Comparison of ENCODE assay signal across 8 cellular contexts in the genomic region with DNA sequence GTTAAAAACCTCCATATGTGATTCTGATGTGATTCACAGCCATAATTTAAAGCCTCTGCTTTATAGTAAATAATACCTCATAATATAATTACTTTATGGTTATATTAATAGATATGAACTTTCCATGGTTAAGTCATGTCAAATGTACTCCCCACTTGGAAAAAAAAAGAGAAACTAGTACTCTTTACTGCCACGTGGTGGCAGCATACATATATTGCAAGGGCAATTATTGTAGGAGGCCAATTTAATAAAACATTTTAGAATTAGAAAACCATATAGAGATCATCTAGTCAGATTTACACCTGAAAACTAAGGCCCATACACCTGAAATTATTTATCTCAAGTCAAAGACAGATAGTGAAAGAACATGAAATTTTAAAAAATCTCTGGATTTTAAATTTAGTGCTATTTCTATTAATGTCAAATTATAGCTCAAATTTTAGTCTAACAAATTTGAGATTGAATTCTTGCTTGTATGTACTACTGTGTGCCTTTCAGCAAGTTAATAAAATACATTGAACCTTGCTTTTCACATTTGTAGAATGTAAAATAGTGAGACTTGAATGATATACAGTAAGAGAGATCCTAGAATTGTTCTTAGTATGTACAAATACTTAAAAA.
DNase-seq lines count a peak whose midpoint lies in the region; ATAC-seq and TF ChIP-seq lines count a peak whose summit lies in the region.

No MANE protein-coding gene starts in this region.

- H3K4me3 Mint-ChIP-seq in activated T-cell treated with anti-CD3 and anti-CD28 coated beads, Interleukin-2, amount 50 U/mL, for 72 hours = no peak overlapping the region
- H3K4me3 Mint-ChIP-seq in endodermal cell = no peak overlapping the region
- no peak overlapping the region for H3K4me3 Mint-ChIP-seq in neural crest cell
- H3K4me3 Mint-ChIP-seq in stimulated activated effector memory CD8-positive, alpha-beta T cell treated with anti-CD3 and anti-CD28 coated beads, Interleukin-12 subunit alpha, Interleukin-12 subunit beta, amount 100 ng/mL, for 72 hours = no peak overlapping the region

- H3K27ac Mint-ChIP-seq in activated T-cell treated with anti-CD3 and anti-CD28 coated beads, Interleukin-2, amount 50 U/mL, for 72 hours = no peak overlapping the region
- no peak overlapping the region for H3K27ac Mint-ChIP-seq in endodermal cell
- H3K27ac Mint-ChIP-seq in neural crest cell (ENCODE audit: unreplicated experiment) = no peak overlapping the region
- H3K27ac Mint-ChIP-seq in stimulated activated effector memory CD8-positive, alpha-beta T cell treated with anti-CD3 and anti-CD28 coated beads, Interleukin-12 subunit alpha, Interleukin-12 subunit beta, amount 100 ng/mL, for 72 hours = no peak overlapping the region

- H3K27ac ChIP-seq in OCI-LY3 (ENCODE audit: low read length) (no peak overlapping the region), endodermal cell (ENCODE audit: low read depth, low read length) (no peak overlapping the region)

- H3K36me3 ChIP-seq in OCI-LY3 (replicated peaks; ENCODE audit: low read depth, low read length) (no peaks in the 10 kb centered on the region), endodermal cell (ENCODE audit: control insufficient read depth, insufficient read depth, low read length) (no peaks in the 10 kb centered on the region)

- H3K4me1 ChIP-seq in OCI-LY3 (ENCODE audit: low read length) = no peaks in the 10 kb centered on the region
- no peaks in the 10 kb centered on the region for H3K4me1 ChIP-seq in endodermal cell (ENCODE audit: control insufficient read depth, insufficient read depth, low read length)

- no peaks in the 10 kb centered on the region for H4K20me1 ChIP-seq in OCI-LY3 (ENCODE audit: insufficient read depth, low read length)

- 0% methylated on average over 1 of the region's 1 CpG; no CpG with 5 or more reads in 1 of the 2 experiments for WGBS in endodermal cell (ENCODE audit: insufficient coverage in 1 of 2, insufficient read length in 1 of 2), 2 experiments

- peak; percentile 74 for TF ChIP-seq CTCF in OCI-LY3 (IDR thresholded peaks at IDR 0.05; ENCODE audit: low read depth, low read length)
- TF ChIP-seq CTCF in endodermal cell (conservative IDR thresholded peaks at IDR 0.05) = peak; percentile 88
- TF ChIP-seq CTCF in neural crest cell (conservative IDR thresholded peaks at IDR 0.05) = peak; percentile 91

- no peak overlapping the region for H2AFZ ChIP-seq in OCI-LY3 (ENCODE audit: low read depth, low read length)

- DNase-seq in activated T-cell treated with anti-CD3 and anti-CD28 coated beads, Interleukin-2, amount 50 U/mL, for 72 hours = peak; percentile 1 to 3
- no peak for DNase-seq in activated T-cell treated with anti-CD3 and anti-CD28 coated beads, Interleukin-2, amount 50 U/mL, for 48 hours
- DNase-seq in endodermal cell (no peak), neural crest cell (ENCODE audit: low read depth, low spot score) (peak; percentile 9), DMS79 treated with DMSO at 0.1 percent for 48 hours (lab: John Stamatoyannopoulos, UW) (no peak)
- DNase-seq in stimulated activated effector memory CD8-positive, alpha-beta T cell treated with anti-CD3 and anti-CD28 coated beads, Interleukin-12 subunit alpha, Interleukin-12 subunit beta, amount 100 ng/mL, for 72 hours (ENCODE audit: low spot score in 2 of 2) = no peak

- no peaks in the 10 kb centered on the region for H3K4me1 Mint-ChIP-seq in activated T-cell treated with anti-CD3 and anti-CD28 coated beads, Interleukin-2, amount 50 U/mL, for 72 hours (ENCODE audit: low read depth)
- H3K4me1 Mint-ChIP-seq in endodermal cell (no peaks in the 10 kb centered on the region), neural crest cell (peaks cover 7% of the 10 kb centered on the region)
- H3K4me1 Mint-ChIP-seq in stimulated activated effector memory CD8-positive, alpha-beta T cell treated with anti-CD3 and anti-CD28 coated beads, Interleukin-12 subunit alpha, Interleukin-12 subunit beta, amount 100 ng/mL, for 72 hours = no peaks in the 10 kb centered on the region

- no peaks in the 10 kb centered on the region for H3K36me3 Mint-ChIP-seq in activated T-cell treated with anti-CD3 and anti-CD28 coated beads, Interleukin-2, amount 50 U/mL, for 72 hours (ENCODE audit: insufficient read depth in 2 of 2)
- H3K36me3 Mint-ChIP-seq in endodermal cell (ENCODE audit: low read depth) = no peaks in the 10 kb centered on the region
- H3K36me3 Mint-ChIP-seq in neural crest cell (ENCODE audit: low read depth) = peaks cover 2% of the 10 kb centered on the region
- H3K36me3 Mint-ChIP-seq in stimulated activated effector memory CD8-positive, alpha-beta T cell treated with anti-CD3 and anti-CD28 coated beads, Interleukin-12 subunit alpha, Interleukin-12 subunit beta, amount 100 ng/mL, for 72 hours = no peaks in the 10 kb centered on the region

- H3K9me3 Mint-ChIP-seq in activated T-cell treated with anti-CD3 and anti-CD28 coated beads, Interleukin-2, amount 50 U/mL, for 72 hours = peaks cover 0 to 6% of the 10 kb centered on the region in 2 donors
- H3K9me3 Mint-ChIP-seq in endodermal cell (peaks cover 20% of the 10 kb centered on the region), neural crest cell (peaks cover 20% of the 10 kb centered on the region)
- H3K9me3 Mint-ChIP-seq in stimulated activated effector memory CD8-positive, alpha-beta T cell treated with anti-CD3 and anti-CD28 coated beads, Interleukin-12 subunit alpha, Interleukin-12 subunit beta, amount 100 ng/mL, for 72 hours = no peaks in the 10 kb centered on the region

- ATAC-seq in activated T-cell treated with anti-CD3 and anti-CD28 coated beads, Interleukin-2, amount 50 U/mL, for 72 hours (replicated peaks in 1 of 2) = no peak
- ATAC-seq in HG02938 (IDR thresholded peaks at IDR 0.05; ENCODE audit: unreplicated experiment) = peak; percentile 64
- ATAC-seq in stimulated activated effector memory CD8-positive, alpha-beta T cell treated with anti-CD3 and anti-CD28 coated beads, Interleukin-12 subunit alpha, Interleukin-12 subunit beta, amount 100 ng/mL, for 72 hours = no peak

- H3K9me3 ChIP-seq in OCI-LY3 (ENCODE audit: insufficient read depth, low read length) (peaks cover 4% of the 10 kb centered on the region; the same call in 1 of the 2 replicates), endodermal cell (ENCODE audit: control insufficient read depth, low read length) (peaks cover 9% of the 10 kb centered on the region)

- H3K9ac ChIP-seq in OCI-LY3 (ENCODE audit: low read length) = no peak overlapping the region
- no peak overlapping the region for H3K9ac ChIP-seq in endodermal cell (ENCODE audit: extremely low read depth, low read length, poor library complexity, severe bottlenecking)

- H3K27me3 ChIP-seq in OCI-LY3 (ENCODE audit: low read depth, low read length) (no peaks in the 10 kb centered on the region), endodermal cell (ENCODE audit: control insufficient read depth, insufficient read depth, low read length, poor library complexity, severe bottlenecking) (no peaks in the 10 kb centered on the region)

- H3K4me2 ChIP-seq in OCI-LY3 (ENCODE audit: low read length) = no peak overlapping the region

- H3K4me3 ChIP-seq in OCI-LY3 (ENCODE audit: low read length) (no peak overlapping the region), endodermal cell (ENCODE audit: low read length) (no peak overlapping the region)

- no peaks in the 10 kb centered on the region for H3K79me2 ChIP-seq in OCI-LY3 (ENCODE audit: low read length)

- no peaks in the 10 kb centered on the region for H3K27me3 Mint-ChIP-seq in activated T-cell treated with anti-CD3 and anti-CD28 coated beads, Interleukin-2, amount 50 U/mL, for 72 hours (ENCODE audit: low read depth)
- H3K27me3 Mint-ChIP-seq in endodermal cell (ENCODE audit: insufficient read depth) (no peaks in the 10 kb centered on the region), neural crest cell (ENCODE audit: low read depth) (no peaks in the 10 kb centered on the region)

Comparison
In these comparisons a context has a peak if more than half of its experiments do, and no peak if none do; other contexts are left out.
1. DNase-seq: peak in activated T-cell treated with anti-CD3 and anti-CD28 coated beads, Interleukin-2, amount 50 U/mL, for 72 hours (2 of 2) and neural crest cell (single experiment); none in activated T-cell treated with anti-CD3 and anti-CD28 coated beads, Interleukin-2, amount 50 U/mL, for 48 hours (0 of 2), endodermal cell (single experiment), DMS79 treated with DMSO at 0.1 percent for 48 hours (single experiment) and stimulated activated effector memory CD8-positive, alpha-beta T cell treated with anti-CD3 and anti-CD28 coated beads, Interleukin-12 subunit alpha, Interleukin-12 subunit beta, amount 100 ng/mL, for 72 hours (0 of 2).
2. Peak in every context shown above with its lines, with median percentiles within 50 percentile points of each other: CTCF ChIP-seq.